ENCODE assay signal across 39 cellular contexts in genomic region chr2:105168543-105168942, GRCh38.
"Had no signal": no experiment of that assay in that cellular context is flagged by ENCODE, and none has a peak within 500 bp of the region (broad histone marks: within the 10 kb centered on the region; RNA-seq: fewer than 3 reads in every experiment).

No MANE protein-coding gene starts in this region.

- H3K27ac ChIP-seq: adrenal gland, ascending aorta, body of pancreas, brain microvascular endothelial cell, breast epithelium, cardiac muscle cell had no signal

- FAIRE-seq: astrocyte, bronchial epithelial cell had no signal

- H3K9me3 ChIP-seq: adrenal gland, ascending aorta, body of pancreas, breast epithelium had no signal

- H3K9me3 Mint-ChIP-seq: activated naive CD4-positive, alpha-beta T cell treated with anti-CD3 and anti-CD28 coated beads for 36 hours; activated naive CD4-positive, alpha-beta T cell treated with anti-CD3 and anti-CD28 coated beads, Interleukin-2, amount 10 ng/mL, durations not matched to agents 7 days and 5 days; activated naive CD4-positive, alpha-beta T cell treated with anti-CD3 and anti-CD28 coated beads, Interleukin-2, amount 50 U/mL, for 24 hours; activated naive CD4-positive, alpha-beta T cell treated with anti-CD3 and anti-CD28 coated beads, Interleukin-2, amount 50 U/mL, for 72 hours; activated naive CD8-positive, alpha-beta T cell treated with anti-CD3 and anti-CD28 coated beads for 36 hours; activated naive CD8-positive, alpha-beta T cell treated with anti-CD3 and anti-CD28 coated beads, Interleukin-2, amount 10 ng/mL, durations not matched to agents 7 days and 5 days; activated naive CD8-positive, alpha-beta T cell treated with anti-CD3 and anti-CD28 coated beads, Interleukin-2, amount 50 U/mL, for 24 hours; activated T-cell treated with anti-CD3 and anti-CD28 coated beads, Interleukin-2, amount 50 U/mL, for 24 hours; activated T-cell treated with anti-CD3 and anti-CD28 coated beads, Interleukin-2, amount 50 U/mL, for 4 hours; activated T-cell treated with anti-CD3 and anti-CD28 coated beads, Interleukin-2, amount 50 U/mL, for 72 hours; activated T-helper 1 cell treated with anti-CD3 and anti-CD28 coated beads, Interleukin-12 subunit alpha, Interleukin-12 subunit beta, Interleukin-2, Interleukin-4 antibody, amounts not matched to agents 30 ng/mL and 10 ng/mL and 1 ng/mL, durations not matched to agents 14 hours and 24 hours and 36 hours; activated T-helper 17 cell treated with anti-CD3 and anti-CD28 coated beads, Interleukin-2, amount 50 U/mL, for 72 hours; activated T-helper 2 cell treated with anti-CD3 and anti-CD28 coated beads, Interferon-gamma antibody, Interleukin-2, Interleukin-4, amounts not matched to agents 10 μg/mL and 5 μg/mL and 100 μg/mL, durations not matched to agents 14 hours and 24 hours and 36 hours; central memory CD8-positive, alpha-beta T cell had no signal

- DNase-seq: activated effector memory CD4-positive, alpha-beta T cell treated with anti-CD3 and anti-CD28 coated beads, Interleukin-2, amount 50 U/mL, for 16 hours; activated effector memory CD4-positive, alpha-beta T cell treated with Interleukin-2 at 50 U/mL for 16 hours; activated gamma-delta T cell; activated gamma-delta T cell treated with Interleukin-2 at 50 U/mL for 16 hours; activated naive CD4-positive, alpha-beta T cell; activated naive CD4-positive, alpha-beta T cell treated with anti-CD3 and anti-CD28 coated beads for 36 hours; activated naive CD4-positive, alpha-beta T cell treated with anti-CD3 and anti-CD28 coated beads, Interleukin-2, amount 10 ng/mL, durations not matched to agents 7 days and 5 days; activated naive CD4-positive, alpha-beta T cell treated with anti-CD3 and anti-CD28 coated beads, Interleukin-2, amount 50 U/mL, for 16 hours; activated naive CD4-positive, alpha-beta T cell treated with Interleukin-2 at 50 U/mL for 16 hours; activated naive CD8-positive, alpha-beta T cell treated with anti-CD3 and anti-CD28 coated beads for 36 hours; activated naive CD8-positive, alpha-beta T cell treated with anti-CD3 and anti-CD28 coated beads, Interleukin-2, amount 10 ng/mL, durations not matched to agents 7 days and 5 days; activated naive CD8-positive, alpha-beta T cell treated with anti-CD3 and anti-CD28 coated beads, Interleukin-2, amount 50 U/mL, for 24 hours; activated T-cell treated with anti-CD3 and anti-CD28 coated beads, Interleukin-2, amount 50 U/mL, for 1 hour; activated T-cell treated with anti-CD3 and anti-CD28 coated beads, Interleukin-2, amount 50 U/mL, for 24 hours; activated T-cell treated with anti-CD3 and anti-CD28 coated beads, Interleukin-2, amount 50 U/mL, for 4 hours; activated T-cell treated with anti-CD3 and anti-CD28 coated beads, Interleukin-2, amount 50 U/mL, for 48 hours; activated T-cell treated with anti-CD3 and anti-CD28 coated beads, Interleukin-2, amount 50 U/mL, for 72 hours; adrenal gland; amniotic stem cell; amygdala; anterior cingulate cortex; aorta; body of pancreas; brain microvascular endothelial cell; central memory CD4-positive, alpha-beta T cell; cerebellar nuclear complex had no signal

- H3K4me1 Mint-ChIP-seq: activated naive CD4-positive, alpha-beta T cell treated with anti-CD3 and anti-CD28 coated beads, Interleukin-2, amount 10 ng/mL, durations not matched to agents 7 days and 5 days; activated naive CD4-positive, alpha-beta T cell treated with anti-CD3 and anti-CD28 coated beads, Interleukin-2, amount 50 U/mL, for 24 hours; activated naive CD8-positive, alpha-beta T cell treated with anti-CD3 and anti-CD28 coated beads for 36 hours; activated naive CD8-positive, alpha-beta T cell treated with anti-CD3 and anti-CD28 coated beads, Interleukin-2, amount 10 ng/mL, durations not matched to agents 7 days and 5 days; activated naive CD8-positive, alpha-beta T cell treated with anti-CD3 and anti-CD28 coated beads, Interleukin-2, amount 50 U/mL, for 24 hours; activated T-helper 17 cell treated with anti-CD3 and anti-CD28 coated beads, Interleukin-2, amount 50 U/mL, for 72 hours had no signal

- H3K36me3 ChIP-seq: adrenal gland, ascending aorta, brain microvascular endothelial cell, breast epithelium, cardiac muscle cell had no signal

- H3K27ac Mint-ChIP-seq: activated naive CD4-positive, alpha-beta T cell treated with anti-CD3 and anti-CD28 coated beads for 36 hours; activated naive CD4-positive, alpha-beta T cell treated with anti-CD3 and anti-CD28 coated beads, Interleukin-2, amount 10 ng/mL, durations not matched to agents 7 days and 5 days; activated naive CD4-positive, alpha-beta T cell treated with anti-CD3 and anti-CD28 coated beads, Interleukin-2, amount 50 U/mL, for 24 hours; activated naive CD4-positive, alpha-beta T cell treated with anti-CD3 and anti-CD28 coated beads, Interleukin-2, amount 50 U/mL, for 72 hours; activated naive CD8-positive, alpha-beta T cell; activated naive CD8-positive, alpha-beta T cell treated with anti-CD3 and anti-CD28 coated beads for 36 hours; activated naive CD8-positive, alpha-beta T cell treated with anti-CD3 and anti-CD28 coated beads, Interleukin-2, amount 10 ng/mL, durations not matched to agents 7 days and 5 days; activated naive CD8-positive, alpha-beta T cell treated with anti-CD3 and anti-CD28 coated beads, Interleukin-2, amount 50 U/mL, for 24 hours; activated T-cell treated with anti-CD3 and anti-CD28 coated beads, Interleukin-2, amount 50 U/mL, for 24 hours; activated T-cell treated with anti-CD3 and anti-CD28 coated beads, Interleukin-2, amount 50 U/mL, for 72 hours; activated T-helper 1 cell treated with anti-CD3 and anti-CD28 coated beads, Interleukin-12 subunit alpha, Interleukin-12 subunit beta, Interleukin-2, Interleukin-4 antibody, amounts not matched to agents 30 ng/mL and 10 ng/mL and 1 ng/mL, durations not matched to agents 14 hours and 24 hours and 36 hours; activated T-helper 17 cell treated with anti-CD3 and anti-CD28 coated beads, Interleukin-2, amount 50 U/mL, for 72 hours; activated T-helper 2 cell treated with anti-CD3 and anti-CD28 coated beads, Interferon-gamma antibody, Interleukin-2, Interleukin-4, amounts not matched to agents 10 μg/mL and 5 μg/mL and 100 μg/mL, durations not matched to agents 14 hours and 24 hours and 36 hours; brain had no signal

- ATAC-seq: activated naive CD4-positive, alpha-beta T cell treated with anti-CD3 and anti-CD28 coated beads, Interleukin-2, amount 50 U/mL, for 72 hours; activated T-cell treated with anti-CD3 and anti-CD28 coated beads, Interleukin-2, amount 50 U/mL, for 4 hours; activated T-cell treated with anti-CD3 and anti-CD28 coated beads, Interleukin-2, amount 50 U/mL, for 72 hours; activated T-helper 17 cell treated with anti-CD3 and anti-CD28 coated beads, Interleukin-2, amount 50 U/mL, for 72 hours; body of pancreas had no signal

- H3K36me3 Mint-ChIP-seq: activated naive CD4-positive, alpha-beta T cell treated with anti-CD3 and anti-CD28 coated beads, Interleukin-2, amount 10 ng/mL, durations not matched to agents 7 days and 5 days; activated naive CD4-positive, alpha-beta T cell treated with anti-CD3 and anti-CD28 coated beads, Interleukin-2, amount 50 U/mL, for 24 hours; activated naive CD4-positive, alpha-beta T cell treated with anti-CD3 and anti-CD28 coated beads, Interleukin-2, amount 50 U/mL, for 72 hours; activated naive CD8-positive, alpha-beta T cell; activated naive CD8-positive, alpha-beta T cell treated with anti-CD3 and anti-CD28 coated beads for 36 hours; activated naive CD8-positive, alpha-beta T cell treated with anti-CD3 and anti-CD28 coated beads, Interleukin-2, amount 10 ng/mL, durations not matched to agents 7 days and 5 days had no signal

- H3K4me3 ChIP-seq: adrenal gland, ascending aorta, body of pancreas, breast epithelium, cardiac muscle cell had no signal

- H3K27me3 ChIP-seq: adrenal gland, ascending aorta, body of pancreas, breast epithelium, cardiac muscle cell had no signal

- H3K4me1 ChIP-seq: adrenal gland, ascending aorta, body of pancreas, breast epithelium had no signal

- H3K4me3 Mint-ChIP-seq: activated naive CD4-positive, alpha-beta T cell treated with anti-CD3 and anti-CD28 coated beads for 36 hours; activated naive CD4-positive, alpha-beta T cell treated with anti-CD3 and anti-CD28 coated beads, Interleukin-2, amount 10 ng/mL, durations not matched to agents 7 days and 5 days; activated naive CD4-positive, alpha-beta T cell treated with anti-CD3 and anti-CD28 coated beads, Interleukin-2, amount 50 U/mL, for 24 hours; activated naive CD8-positive, alpha-beta T cell; activated naive CD8-positive, alpha-beta T cell treated with anti-CD3 and anti-CD28 coated beads for 36 hours; activated naive CD8-positive, alpha-beta T cell treated with anti-CD3 and anti-CD28 coated beads, Interleukin-2, amount 10 ng/mL, durations not matched to agents 7 days and 5 days; activated naive CD8-positive, alpha-beta T cell treated with anti-CD3 and anti-CD28 coated beads, Interleukin-2, amount 50 U/mL, for 24 hours; activated T-cell treated with anti-CD3 and anti-CD28 coated beads, Interleukin-2, amount 50 U/mL, for 24 hours; activated T-cell treated with anti-CD3 and anti-CD28 coated beads, Interleukin-2, amount 50 U/mL, for 4 hours; activated T-cell treated with anti-CD3 and anti-CD28 coated beads, Interleukin-2, amount 50 U/mL, for 72 hours; activated T-helper 1 cell treated with anti-CD3 and anti-CD28 coated beads, Interleukin-12 subunit alpha, Interleukin-12 subunit beta, Interleukin-2, Interleukin-4 antibody, amounts not matched to agents 30 ng/mL and 10 ng/mL and 1 ng/mL, durations not matched to agents 14 hours and 24 hours and 36 hours; activated T-helper 17 cell treated with anti-CD3 and anti-CD28 coated beads, Interleukin-2, amount 50 U/mL, for 72 hours; brain; central memory CD8-positive, alpha-beta T cell had no signal
